1 cellular context compared by ENCODE assay signal in the genomic region with DNA sequence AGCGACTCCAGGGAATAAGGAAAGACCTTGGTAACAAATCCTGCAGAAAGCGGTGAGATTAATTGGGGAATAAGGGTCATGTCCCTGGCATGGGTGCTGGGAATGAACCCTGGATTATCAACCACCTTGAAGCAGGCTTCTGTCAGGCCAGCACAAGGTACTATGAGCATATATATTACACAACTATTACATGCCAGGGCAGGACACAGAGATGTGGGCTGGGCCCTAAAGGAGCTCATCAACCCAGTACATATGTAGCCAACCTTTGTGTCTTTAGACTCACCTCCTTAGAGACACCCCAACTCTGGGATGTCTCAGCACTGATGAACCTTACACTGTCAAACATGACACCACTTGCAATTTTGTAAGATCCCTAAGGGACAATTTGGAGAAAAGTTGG.
A peak's percentile ranks its signal among the peaks of the same experiment; 100 is the strongest.
TF ChIP-seq lines count a peak whose summit lies in the region.

No MANE protein-coding gene starts in this region.

TF ChIP-seq in HepG2, 621 proteins besides CTCF, POLR2A, EP300 and RAD21:
- peak; percentile 64; the same call in 1 of the 2 replicates for TF ChIP-seq CEBPB (IDR thresholded peaks at IDR 0.05; ENCODE audit: borderline replicate concordance, low read depth, low read length)
- no peak for TF ChIP-seq ZKSCAN1 (IDR thresholded peaks at IDR 0.05; ENCODE audit: low read length)
